Comparison of ENCODE assay signal across 9 cellular contexts in genomic region chr9:87950765-87951488, GRCh38. TPM values are rescaled to one million over a fixed set of nuclear protein-coding genes. Genes with fewer than 3 reads are reported as not detected.
A peak's percentile ranks its signal among the peaks of the same experiment; 100 is the strongest.
DNase-seq lines count a peak whose midpoint lies in the region; ATAC-seq and TF ChIP-seq lines count a peak whose summit lies in the region.
"Had no signal": no experiment of that assay in that cellular context is flagged by ENCODE, and none has a peak within 500 bp of the region (broad histone marks: within the 10 kb centered on the region; RNA-seq: fewer than 3 reads in every experiment).

No MANE protein-coding gene starts in this region.

- H3K4me3 Mint-ChIP-seq in activated T-helper 1 cell treated with anti-CD3 and anti-CD28 coated beads, Interleukin-12 subunit alpha, Interleukin-12 subunit beta, Interleukin-2, Interleukin-4 antibody, amounts not matched to agents 30 ng/mL and 10 ng/mL and 1 ng/mL, durations not matched to agents 14 hours and 24 hours and 36 hours, result no peak overlapping the region
- H3K4me3 Mint-ChIP-seq: activated naive CD8-positive, alpha-beta T cell had no signal

- no peaks in the 10 kb centered on the region for H3K36me3 Mint-ChIP-seq in activated T-helper 1 cell treated with anti-CD3 and anti-CD28 coated beads, Interleukin-12 subunit alpha, Interleukin-12 subunit beta, Interleukin-2, Interleukin-4 antibody, amounts not matched to agents 30 ng/mL and 10 ng/mL and 1 ng/mL, durations not matched to agents 14 hours and 24 hours and 36 hours (ENCODE audit: low read depth)
- H3K36me3 Mint-ChIP-seq: activated naive CD8-positive, alpha-beta T cell had no signal

- H3K36me3 ChIP-seq in left ventricle myocardium inferior, result no peaks in the 10 kb centered on the region

- WGBS in right cardiac atrium, result 65% methylated on average over 4 of the region's 4 CpGs

- H3K27me3 Mint-ChIP-seq in activated T-helper 1 cell treated with anti-CD3 and anti-CD28 coated beads, Interleukin-12 subunit alpha, Interleukin-12 subunit beta, Interleukin-2, Interleukin-4 antibody, amounts not matched to agents 30 ng/mL and 10 ng/mL and 1 ng/mL, durations not matched to agents 14 hours and 24 hours and 36 hours (ENCODE audit: insufficient read depth), result peaks cover 18% of the 10 kb centered on the region

- H3K9me3 ChIP-seq in left ventricle myocardium inferior (replicated peaks), result peaks cover 11% of the 10 kb centered on the region
- no peaks in the 10 kb centered on the region for H3K9me3 ChIP-seq in right cardiac atrium (ENCODE audit: control insufficient read depth, low read length)

- no peak for ATAC-seq in right cardiac atrium
- no peak for ATAC-seq in GM21825 (IDR thresholded peaks at IDR 0.05; ENCODE audit: unreplicated experiment)

- intact Hi-C loops in left ventricle myocardium inferior (cut with micrococcal nuclease), result no loop called here
- intact Hi-C loops in right cardiac atrium (cut with DNase I), result no loop called here
- intact Hi-C loops in activated T-helper 1 cell treated with anti-CD3 and anti-CD28 coated beads, Interleukin-12 subunit alpha, Interleukin-12 subunit beta, Interleukin-2, Interleukin-4 antibody, amounts not matched to agents 30 ng/mL and 10 ng/mL and 1 ng/mL, durations not matched to agents 14 hours and 24 hours and 36 hours (cut with micrococcal nuclease), result loop anchor here (1.0 to 5.0 kb wide), 5 partner anchors 438 to 1050 kb away; partner anchors contain the start of gene SPIN1

- H3K4me1 ChIP-seq in left ventricle myocardium inferior (no peaks in the 10 kb centered on the region), right cardiac atrium (ENCODE audit: control insufficient read depth, insufficient read depth, low read length) (no peaks in the 10 kb centered on the region)

- H3K27ac ChIP-seq in left ventricle myocardium inferior (replicated peaks) (no peak overlapping the region), right cardiac atrium (ENCODE audit: low read length) (no peak overlapping the region)

- no peak for DNase-seq in left ventricle myocardium inferior
- DNase-seq in right cardiac atrium, result no peak
- DNase-seq in NCI-H82 treated with DMSO at 0.1 percent for 48 hours (lab: John Stamatoyannopoulos, UW; ENCODE audit: unreplicated experiment), result peak; percentile 4
- DNase-seq in epidermal melanocyte (ENCODE audit: insufficient read length, low spot score), result peak; percentile 18
- DNase-seq in retinal pigment epithelial cell (ENCODE audit: low read depth), result no peak
- DNase-seq in NCI-H345 (lab: John Stamatoyannopoulos, UW), result no peak
- DNase-seq in activated T-helper 1 cell treated with anti-CD3 and anti-CD28 coated beads, Interleukin-12 subunit alpha, Interleukin-12 subunit beta, Interleukin-2, Interleukin-4 antibody, amounts not matched to agents 30 ng/mL and 10 ng/mL and 1 ng/mL, durations not matched to agents 14 hours and 24 hours and 36 hours (ENCODE audit: low spot score), result no peak

- H3K4me3 ChIP-seq in left ventricle myocardium inferior (no peak overlapping the region), right cardiac atrium (ENCODE audit: low read length) (no peak overlapping the region), retinal pigment epithelial cell (ENCODE audit: low read length) (no peak overlapping the region)

- no peak overlapping the region for H3K27ac Mint-ChIP-seq in activated T-helper 1 cell treated with anti-CD3 and anti-CD28 coated beads, Interleukin-12 subunit alpha, Interleukin-12 subunit beta, Interleukin-2, Interleukin-4 antibody, amounts not matched to agents 30 ng/mL and 10 ng/mL and 1 ng/mL, durations not matched to agents 14 hours and 24 hours and 36 hours
- H3K27ac Mint-ChIP-seq: activated naive CD8-positive, alpha-beta T cell had no signal

- no peaks in the 10 kb centered on the region for H3K4me1 Mint-ChIP-seq in activated T-helper 1 cell treated with anti-CD3 and anti-CD28 coated beads, Interleukin-12 subunit alpha, Interleukin-12 subunit beta, Interleukin-2, Interleukin-4 antibody, amounts not matched to agents 30 ng/mL and 10 ng/mL and 1 ng/mL, durations not matched to agents 14 hours and 24 hours and 36 hours (ENCODE audit: low read depth)

- TF ChIP-seq CTCF in left ventricle myocardium inferior (IDR thresholded peaks at IDR 0.05; ENCODE audit: borderline replicate concordance), result peak; percentile 51
- TF ChIP-seq CTCF in retinal pigment epithelial cell (conservative IDR thresholded peaks at IDR 0.05; ENCODE audit: low read depth, low read length), result peak; percentile 55

- H3K9me3 Mint-ChIP-seq in activated T-helper 1 cell treated with anti-CD3 and anti-CD28 coated beads, Interleukin-12 subunit alpha, Interleukin-12 subunit beta, Interleukin-2, Interleukin-4 antibody, amounts not matched to agents 30 ng/mL and 10 ng/mL and 1 ng/mL, durations not matched to agents 14 hours and 24 hours and 36 hours, result peaks cover 5% of the 10 kb centered on the region

- H3K27me3 ChIP-seq in left ventricle myocardium inferior (ENCODE audit: low read depth) (peaks cover 24% of the 10 kb centered on the region), right cardiac atrium (ENCODE audit: control insufficient read depth, insufficient read depth) (no peaks in the 10 kb centered on the region)

RNA-seq across cellular contexts. Expression of gene CDK20, which starts 23.4 kb away (rescaled TPM):
- 2.8 TPM for total RNA-seq in left ventricle myocardium inferior
- 1 to 10 TPM; 2.7 to 6.0 (median 5.4) TPM for total RNA-seq in right cardiac atrium
- polyA plus RNA-seq in right cardiac atrium, result 4.2 TPM
- 0.91 and 1.0 TPM in 2 replicates for total RNA-seq in activated T-helper 1 cell treated with anti-CD3 and anti-CD28 coated beads, Interleukin-12 subunit alpha, Interleukin-12 subunit beta, Interleukin-2, Interleukin-4 antibody, amounts not matched to agents 30 ng/mL and 10 ng/mL and 1 ng/mL, durations not matched to agents 14 hours and 24 hours and 36 hours

RNA-seq across cellular contexts. Expression of gene SPATA31C1, which starts 33.2 kb away (rescaled TPM):
- total RNA-seq in left ventricle myocardium inferior (not detected), right cardiac atrium (not detected)
- polyA plus RNA-seq in right cardiac atrium, result not detected
- total RNA-seq in activated T-helper 1 cell treated with anti-CD3 and anti-CD28 coated beads, Interleukin-12 subunit alpha, Interleukin-12 subunit beta, Interleukin-2, Interleukin-4 antibody, amounts not matched to agents 30 ng/mL and 10 ng/mL and 1 ng/mL, durations not matched to agents 14 hours and 24 hours and 36 hours, result not detected in 2 replicates

Comparison
In these comparisons a context has a peak if more than half of its experiments do, and no peak if none do; other contexts are left out.
1. DNase-seq: peak in NCI-H82 treated with DMSO at 0.1 percent for 48 hours (single experiment) and epidermal melanocyte (single experiment); none in left ventricle myocardium inferior (single experiment), right cardiac atrium (0 of 3), retinal pigment epithelial cell (single experiment), NCI-H345 (single experiment) and activated T-helper 1 cell treated with anti-CD3 and anti-CD28 coated beads, Interleukin-12 subunit alpha, Interleukin-12 subunit beta, Interleukin-2, Interleukin-4 antibody, amounts not matched to agents 30 ng/mL and 10 ng/mL and 1 ng/mL, durations not matched to agents 14 hours and 24 hours and 36 hours (single experiment).